ENCODE assay signal across 1 cellular context in genomic region chr12:49866859-49867579, GRCh38.
TF ChIP-seq lines count a peak whose summit lies in the region.

No MANE protein-coding gene starts in this region.

TF ChIP-seq in K562, 482 proteins besides CTCF, POLR2A, EP300 and RAD21 (continued from another document):
- TF ChIP-seq CHD7 (IDR thresholded peaks at IDR 0.05; ENCODE audit: low read depth, low read length): no peak
- TF ChIP-seq STAG1 (CRISPR knock-in tag; IDR thresholded peaks at IDR 0.05; ENCODE audit: borderline replicate concordance): peak; percentile 51; the same call in 1 of the 2 replicates
- TF ChIP-seq MYC (IDR thresholded peaks at IDR 0.05; ENCODE audit: low read depth, low read length): peak; percentile 74
- no peak for TF ChIP-seq MYC (CRISPR knock-in tag; IDR thresholded peaks at IDR 0.05; ENCODE audit: borderline replicate concordance, low read depth)
- TF ChIP-seq E2F4 (CRISPR knock-in tag; IDR thresholded peaks at IDR 0.05; ENCODE audit: low read depth): no peak
- TF ChIP-seq ZNF274 (IDR thresholded peaks at IDR 0.05; ENCODE audit: borderline replicate concordance, low read depth, low read length): no peak
- peak; percentile 51; the same call in 1 of the 2 replicates for TF ChIP-seq KLF16 (IDR thresholded peaks at IDR 0.05)
- TF ChIP-seq SAP30 (IDR thresholded peaks at IDR 0.05; ENCODE audit: borderline replicate concordance, insufficient read depth, low read depth, low read length, poor library complexity, severe bottlenecking): no peak
- no peak; the same call in 1 of the 2 replicates for TF ChIP-seq CTBP1 (IDR thresholded peaks at IDR 0.05; ENCODE audit: borderline replicate concordance)
- peak; percentile 22; the same call in 1 of the 2 replicates for TF ChIP-seq CC2D1A (IDR thresholded peaks at IDR 0.05)
- TF ChIP-seq ETV5 (CRISPR knock-in tag; IDR thresholded peaks at IDR 0.05; ENCODE audit: low read depth): 0 out of 2 replicates have a peak, but pooled peaks have one; percentile 24
- TF ChIP-seq E2F6 (IDR thresholded peaks at IDR 0.05; ENCODE audit: borderline replicate concordance in 1 of 2, extremely low read depth in 1 of 2, insufficient read depth in 1 of 2, insufficient read length in 1 of 2, low read depth in 1 of 2, low read length in 1 of 2, poor library complexity in 1 of 2, severe bottlenecking in 1 of 2): peak in 1 of 2 experiments; percentile 14
- no peak for TF ChIP-seq PPARD (CRISPR knock-in tag; IDR thresholded peaks at IDR 0.05)
- peak; percentile 55 for TF ChIP-seq ZBTB7A (IDR thresholded peaks at IDR 0.05; ENCODE audit: borderline replicate concordance, control insufficient read depth, low read depth, low read length)
- TF ChIP-seq DEAF1 (CRISPR knock-in tag; IDR thresholded peaks at IDR 0.05): peak; percentile 83
- TF ChIP-seq RHOXF2B (CRISPR knock-in tag; conservative IDR thresholded peaks at IDR 0.05): no peak
- 0 out of 2 replicates have a peak, but pooled peaks have one; percentile 37 for TF ChIP-seq ZNF740 (CRISPR knock-in tag; IDR thresholded peaks at IDR 0.05)
- no peak for TF ChIP-seq ZNF740 (tag; IDR thresholded peaks at IDR 0.05)
- 0 out of 2 replicates have a peak, but pooled peaks have one; percentile 6 for TF ChIP-seq CEBPG (CRISPR knock-in tag; IDR thresholded peaks at IDR 0.05)
- TF ChIP-seq CEBPG (tag; conservative IDR thresholded peaks at IDR 0.05 in 1 of 2, IDR thresholded peaks at IDR 0.05 in 1 of 2): no peak
- peak; percentile 14; the same call in 1 of the 2 replicates for TF ChIP-seq ESRRA (IDR thresholded peaks at IDR 0.05; ENCODE audit: borderline replicate concordance, low read depth)
- peak; percentile 26; the same call in 1 of the 2 replicates for TF ChIP-seq SP1 (CRISPR knock-in tag; IDR thresholded peaks at IDR 0.05)
- TF ChIP-seq CREM (IDR thresholded peaks at IDR 0.05; ENCODE audit: low read depth): peak; percentile 12; the same call in 1 of the 2 replicates
- 0 out of 2 replicates have a peak, but pooled peaks have one; percentile 27 for TF ChIP-seq ZNF431 (CRISPR knock-in tag; IDR thresholded peaks at IDR 0.05)
- 0 out of 2 replicates have a peak, but pooled peaks have one; percentile 8 for TF ChIP-seq VEZF1 (CRISPR knock-in tag; IDR thresholded peaks at IDR 0.05)
- TF ChIP-seq MAZ (CRISPR knock-in tag; conservative IDR thresholded peaks at IDR 0.05 in 1 of 2, IDR thresholded peaks at IDR 0.05 in 1 of 2): peak; percentile 60 to 78
- TF ChIP-seq ZEB2 (IDR thresholded peaks at IDR 0.05): peak; percentile 70; the same call in 1 of the 2 replicates
- TF ChIP-seq HOMEZ (CRISPR knock-in tag; IDR thresholded peaks at IDR 0.05): no peak
- TF ChIP-seq ARID2 (IDR thresholded peaks at IDR 0.05): peak; percentile 62; the same call in 1 of the 2 replicates
- TF ChIP-seq FUS (optimal IDR thresholded peaks at IDR 0.05; ENCODE audit: low read depth, low read length): no peak
